Comparison of ENCODE assay signal across 11 cellular contexts in the genomic region with DNA sequence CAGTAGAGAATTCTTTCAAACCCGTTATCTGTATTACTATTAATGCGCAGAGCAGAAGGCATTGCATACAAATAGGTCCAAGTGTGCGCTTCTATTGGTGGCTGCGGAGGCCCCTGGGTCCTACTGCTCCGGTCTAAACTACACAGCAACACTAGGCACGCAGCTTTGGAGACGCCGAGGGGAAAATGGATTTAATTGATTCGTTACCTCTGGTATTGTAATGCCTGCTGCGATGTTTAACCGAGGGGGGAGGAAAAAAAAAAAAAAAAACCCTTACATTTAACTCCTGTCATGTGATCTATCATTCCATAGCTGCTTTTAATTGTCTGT. TPM values are rescaled to one million over a fixed set of nuclear protein-coding genes. Genes with fewer than 3 reads are reported as not detected.
DNase-seq lines count a peak whose midpoint lies in the region; ATAC-seq and TF ChIP-seq lines count a peak whose summit lies in the region.
"Had no signal": no experiment of that assay in that cellular context is flagged by ENCODE, and none has a peak within 500 bp of the region (broad histone marks: within the 10 kb centered on the region; RNA-seq: fewer than 3 reads in every experiment).

TSS of gene ROBO1 (minus strand) at position 46 of the 330 bp plus-strand sequence.

- peaks cover 15% of the 10 kb centered on the region for H3K4me1 Mint-ChIP-seq in WTC11
- no peaks in the 10 kb centered on the region for H3K4me1 Mint-ChIP-seq in activated T-helper 2 cell treated with anti-CD3 and anti-CD28 coated beads, Interferon-gamma antibody, Interleukin-2, Interleukin-4, amounts not matched to agents 10 μg/mL and 5 μg/mL and 100 μg/mL, durations not matched to agents 14 hours and 24 hours and 36 hours (ENCODE audit: low read depth)
- no peaks in the 10 kb centered on the region for H3K4me1 Mint-ChIP-seq in activated CD4-positive, alpha-beta T cell treated with anti-CD3 and anti-CD28 coated beads, Interleukin-2, amount 10 ng/mL, durations not matched to agents 24 days and 14 days
- H3K4me1 Mint-ChIP-seq in stimulated activated effector memory CD8-positive, alpha-beta T cell treated with anti-CD3 and anti-CD28 coated beads, Interleukin-12 subunit alpha, Interleukin-12 subunit beta, amount 100 ng/mL, for 72 hours, result no peaks in the 10 kb centered on the region
- H3K4me1 Mint-ChIP-seq: activated naive CD8-positive, alpha-beta T cell treated with anti-CD3 and anti-CD28 coated beads, Interleukin-2, amount 10 ng/mL, durations not matched to agents 7 days and 5 days had no signal

- no CpG with 5 or more reads among the region's 11 CpGs for WGBS in iPS DF 6.9 (ENCODE audit: insufficient coverage, insufficient read length)

- H3K4me1 ChIP-seq in iPS DF 6.9 (ENCODE audit: control insufficient read depth, insufficient read depth, low read length), result 0 out of 2 replicates have a peak, but pooled peaks cover 1% of the 10 kb centered on the region

- CTCF ChIA-PET in HEK293T (lab: Yijun Ruan, JAX), result interaction anchor here (0.7 kb wide), 1 partner anchor 237 kb away, joined by 5 read pairs; no protein-coding TSS in a partner anchor
- CTCF ChIA-PET in WTC11 (lab: Charles Lee), result interaction anchor here (0.6 kb wide), 1 partner anchor 14 kb away, joined by 3 read pairs; no protein-coding TSS in a partner anchor

- POLR2A ChIA-PET in HEK293T (lab: Yijun Ruan, JAX), result no interaction called here
- POLR2A ChIA-PET in WTC11 (lab: Charles Lee), result interaction anchor here (0.7 kb wide), 1 partner anchor 115 kb away, joined by 4 read pairs; no protein-coding TSS in a partner anchor

- TF ChIP-seq CTCF in WTC11 (IDR thresholded peaks at IDR 0.05), result no peak

- H3K4me3 Mint-ChIP-seq in WTC11, result no peak within 1 kb of the TSS
- no peak within 1 kb of the TSS for H3K4me3 Mint-ChIP-seq in activated T-helper 2 cell treated with anti-CD3 and anti-CD28 coated beads, Interferon-gamma antibody, Interleukin-2, Interleukin-4, amounts not matched to agents 10 μg/mL and 5 μg/mL and 100 μg/mL, durations not matched to agents 14 hours and 24 hours and 36 hours (ENCODE audit: low read depth)
- H3K4me3 Mint-ChIP-seq in activated CD4-positive, alpha-beta T cell treated with anti-CD3 and anti-CD28 coated beads, Interleukin-2, amount 10 ng/mL, durations not matched to agents 24 days and 14 days, result no peak within 1 kb of the TSS
- no peak within 1 kb of the TSS for H3K4me3 Mint-ChIP-seq in stimulated activated effector memory CD8-positive, alpha-beta T cell treated with anti-CD3 and anti-CD28 coated beads, Interleukin-12 subunit alpha, Interleukin-12 subunit beta, amount 100 ng/mL, for 72 hours
- H3K4me3 Mint-ChIP-seq: activated naive CD8-positive, alpha-beta T cell treated with anti-CD3 and anti-CD28 coated beads, Interleukin-2, amount 10 ng/mL, durations not matched to agents 7 days and 5 days had no signal

- ATAC-seq in WTC11, result peak; percentile 57
- ATAC-seq in stimulated activated effector memory CD8-positive, alpha-beta T cell treated with anti-CD3 and anti-CD28 coated beads, Interleukin-12 subunit alpha, Interleukin-12 subunit beta, amount 100 ng/mL, for 72 hours, result no peak

- intact Hi-C loops in activated T-helper 2 cell treated with anti-CD3 and anti-CD28 coated beads, Interferon-gamma antibody, Interleukin-2, Interleukin-4, amounts not matched to agents 10 μg/mL and 5 μg/mL and 100 μg/mL, durations not matched to agents 14 hours and 24 hours and 36 hours (cut with micrococcal nuclease), result no loop called here
- intact Hi-C loops in activated CD4-positive, alpha-beta T cell treated with anti-CD3 and anti-CD28 coated beads, Interleukin-2, amount 10 ng/mL, durations not matched to agents 24 days and 14 days (cut with micrococcal nuclease), result no loop called here

- DNase-seq in HEK293T (ENCODE audit: extremely low spot score) (peak; percentile 55), WTC11 (ENCODE audit: low spot score) (peak; percentile 15), iPS DF 6.9 (ENCODE audit: low read depth, low spot score) (no peak), retina (peak; percentile 81), T-helper 1 cell (no peak)
- DNase-seq in activated T-helper 2 cell treated with anti-CD3 and anti-CD28 coated beads, Interferon-gamma antibody, Interleukin-2, Interleukin-4, amounts not matched to agents 10 μg/mL and 5 μg/mL and 100 μg/mL, durations not matched to agents 14 hours and 24 hours and 36 hours (ENCODE audit: low spot score), result no peak
- DNase-seq in activated CD4-positive, alpha-beta T cell treated with anti-CD3 and anti-CD28 coated beads, Interleukin-2, amount 10 ng/mL, durations not matched to agents 24 days and 14 days, result no peak
- no peak for DNase-seq in stimulated activated effector memory CD8-positive, alpha-beta T cell treated with anti-CD3 and anti-CD28 coated beads, Interleukin-12 subunit alpha, Interleukin-12 subunit beta, amount 100 ng/mL, for 72 hours (ENCODE audit: low spot score in 2 of 2)
- DNase-seq: activated naive CD8-positive, alpha-beta T cell treated with anti-CD3 and anti-CD28 coated beads, Interleukin-2, amount 10 ng/mL, durations not matched to agents 7 days and 5 days; GF-D8; Karpas-422 had no signal

- H3K27me3 ChIP-seq in iPS DF 6.9 (ENCODE audit: control insufficient read depth, insufficient read depth, low read length), result peaks cover 20% of the 10 kb centered on the region

- H3K4me3 ChIP-seq in iPS DF 6.9 (ENCODE audit: low read length), result peak within 1 kb of the TSS; percentile 44; the same call in 1 of the 2 replicates

- no peaks in the 10 kb centered on the region; the same call in 1 of the 2 replicates for H3K36me3 Mint-ChIP-seq in WTC11
- H3K36me3 Mint-ChIP-seq in activated T-helper 2 cell treated with anti-CD3 and anti-CD28 coated beads, Interferon-gamma antibody, Interleukin-2, Interleukin-4, amounts not matched to agents 10 μg/mL and 5 μg/mL and 100 μg/mL, durations not matched to agents 14 hours and 24 hours and 36 hours (ENCODE audit: low read depth), result no peaks in the 10 kb centered on the region
- no peaks in the 10 kb centered on the region for H3K36me3 Mint-ChIP-seq in activated CD4-positive, alpha-beta T cell treated with anti-CD3 and anti-CD28 coated beads, Interleukin-2, amount 10 ng/mL, durations not matched to agents 24 days and 14 days (ENCODE audit: low read depth)
- H3K36me3 Mint-ChIP-seq in stimulated activated effector memory CD8-positive, alpha-beta T cell treated with anti-CD3 and anti-CD28 coated beads, Interleukin-12 subunit alpha, Interleukin-12 subunit beta, amount 100 ng/mL, for 72 hours, result no peaks in the 10 kb centered on the region
- H3K36me3 Mint-ChIP-seq: activated naive CD8-positive, alpha-beta T cell treated with anti-CD3 and anti-CD28 coated beads, Interleukin-2, amount 10 ng/mL, durations not matched to agents 7 days and 5 days had no signal

- H3K27ac Mint-ChIP-seq in WTC11, result no peak within 1 kb of the TSS
- H3K27ac Mint-ChIP-seq in activated T-helper 2 cell treated with anti-CD3 and anti-CD28 coated beads, Interferon-gamma antibody, Interleukin-2, Interleukin-4, amounts not matched to agents 10 μg/mL and 5 μg/mL and 100 μg/mL, durations not matched to agents 14 hours and 24 hours and 36 hours, result no peak within 1 kb of the TSS
- H3K27ac Mint-ChIP-seq in activated CD4-positive, alpha-beta T cell treated with anti-CD3 and anti-CD28 coated beads, Interleukin-2, amount 10 ng/mL, durations not matched to agents 24 days and 14 days, result no peak within 1 kb of the TSS
- H3K27ac Mint-ChIP-seq in stimulated activated effector memory CD8-positive, alpha-beta T cell treated with anti-CD3 and anti-CD28 coated beads, Interleukin-12 subunit alpha, Interleukin-12 subunit beta, amount 100 ng/mL, for 72 hours, result no peak within 1 kb of the TSS
- H3K27ac Mint-ChIP-seq: activated naive CD8-positive, alpha-beta T cell treated with anti-CD3 and anti-CD28 coated beads, Interleukin-2, amount 10 ng/mL, durations not matched to agents 7 days and 5 days had no signal

- no peak within 1 kb of the TSS for H3K27ac ChIP-seq in iPS DF 6.9 (ENCODE audit: low read length)

- no peaks in the 10 kb centered on the region for H3K9me3 ChIP-seq in iPS DF 6.9 (ENCODE audit: control insufficient read depth, insufficient read depth, low read length)

- H3K27me3 Mint-ChIP-seq in WTC11 (ENCODE audit: low read depth), result peaks cover 3% of the 10 kb centered on the region
- no peaks in the 10 kb centered on the region for H3K27me3 Mint-ChIP-seq in activated T-helper 2 cell treated with anti-CD3 and anti-CD28 coated beads, Interferon-gamma antibody, Interleukin-2, Interleukin-4, amounts not matched to agents 10 μg/mL and 5 μg/mL and 100 μg/mL, durations not matched to agents 14 hours and 24 hours and 36 hours (ENCODE audit: low read depth)
- H3K27me3 Mint-ChIP-seq in activated CD4-positive, alpha-beta T cell treated with anti-CD3 and anti-CD28 coated beads, Interleukin-2, amount 10 ng/mL, durations not matched to agents 24 days and 14 days, result no peaks in the 10 kb centered on the region

- no peaks in the 10 kb centered on the region for H3K36me3 ChIP-seq in iPS DF 6.9 (ENCODE audit: control insufficient read depth, insufficient read depth, low read length)

- H3K9me3 Mint-ChIP-seq in WTC11, result peaks cover 4% of the 10 kb centered on the region
- peaks cover 12% of the 10 kb centered on the region for H3K9me3 Mint-ChIP-seq in activated T-helper 2 cell treated with anti-CD3 and anti-CD28 coated beads, Interferon-gamma antibody, Interleukin-2, Interleukin-4, amounts not matched to agents 10 μg/mL and 5 μg/mL and 100 μg/mL, durations not matched to agents 14 hours and 24 hours and 36 hours
- H3K9me3 Mint-ChIP-seq in activated CD4-positive, alpha-beta T cell treated with anti-CD3 and anti-CD28 coated beads, Interleukin-2, amount 10 ng/mL, durations not matched to agents 24 days and 14 days, result no peaks in the 10 kb centered on the region
- H3K9me3 Mint-ChIP-seq in stimulated activated effector memory CD8-positive, alpha-beta T cell treated with anti-CD3 and anti-CD28 coated beads, Interleukin-12 subunit alpha, Interleukin-12 subunit beta, amount 100 ng/mL, for 72 hours, result peaks cover 15% of the 10 kb centered on the region

TF ChIP-seq in HEK293T, 16 proteins besides CTCF, POLR2A, EP300 and RAD21 (continues in another document):
- 0 out of 2 replicates have a peak, but pooled peaks have one; percentile 37 for TF ChIP-seq ZNF384 (IDR thresholded peaks at IDR 0.05)
- TF ChIP-seq FOXM1 (IDR thresholded peaks at IDR 0.05; ENCODE audit: borderline replicate concordance), result 0 out of 2 replicates have a peak, but pooled peaks have one; percentile 40

TF ChIP-seq in WTC11, 78 proteins besides CTCF, POLR2A, EP300 and RAD21 (continues in another document):
- TF ChIP-seq FOXK1 (CRISPR knock-in tag; IDR thresholded peaks at IDR 0.05), result no peak
- no peak for TF ChIP-seq ZNF138 (CRISPR knock-in tag; conservative IDR thresholded peaks at IDR 0.05)

RNA-seq across cellular contexts. Expression of gene ROBO1, which starts in this region (rescaled TPM):
- 90.9 to 107 TPM (median 104 TPM) in 3 replicates for total RNA-seq in WTC11 (2021)
- 0.05 TPM in 1 of 2 replicates, not detected in the other for total RNA-seq in activated T-helper 2 cell treated with anti-CD3 and anti-CD28 coated beads, Interferon-gamma antibody, Interleukin-2, Interleukin-4, amounts not matched to agents 10 μg/mL and 5 μg/mL and 100 μg/mL, durations not matched to agents 14 hours and 24 hours and 36 hours
- 0.05 and 0.21 TPM in 2 replicates for total RNA-seq in activated CD4-positive, alpha-beta T cell treated with anti-CD3 and anti-CD28 coated beads, Interleukin-2, amount 10 ng/mL, durations not matched to agents 24 days and 14 days

Comparison
In these comparisons a context has a peak if more than half of its experiments do, and no peak if none do; other contexts are left out.
1. RNA of gene ROBO1 (total RNA-seq): 90.9 to 107 TPM in WTC11; 0.05 to 0.21 TPM in activated CD4-positive, alpha-beta T cell treated with anti-CD3 and anti-CD28 coated beads, Interleukin-2, amount 10 ng/mL, durations not matched to agents 24 days and 14 days and 0.05 TPM in activated T-helper 2 cell treated with anti-CD3 and anti-CD28 coated beads, Interferon-gamma antibody, Interleukin-2, Interleukin-4, amounts not matched to agents 10 μg/mL and 5 μg/mL and 100 μg/mL, durations not matched to agents 14 hours and 24 hours and 36 hours; every median in the first group is over 10 times any median in the second.
2. DNase-seq: peak in HEK293T (single experiment), WTC11 (single experiment) and retina (single experiment); none in iPS DF 6.9 (single experiment), activated T-helper 2 cell treated with anti-CD3 and anti-CD28 coated beads, Interferon-gamma antibody, Interleukin-2, Interleukin-4, amounts not matched to agents 10 μg/mL and 5 μg/mL and 100 μg/mL, durations not matched to agents 14 hours and 24 hours and 36 hours (single experiment), T-helper 1 cell (0 of 5), activated CD4-positive, alpha-beta T cell treated with anti-CD3 and anti-CD28 coated beads, Interleukin-2, amount 10 ng/mL, durations not matched to agents 24 days and 14 days (single experiment) and stimulated activated effector memory CD8-positive, alpha-beta T cell treated with anti-CD3 and anti-CD28 coated beads, Interleukin-12 subunit alpha, Interleukin-12 subunit beta, amount 100 ng/mL, for 72 hours (0 of 2).